Comparison of ENCODE assay signal across 23 cellular contexts in the genomic region with DNA sequence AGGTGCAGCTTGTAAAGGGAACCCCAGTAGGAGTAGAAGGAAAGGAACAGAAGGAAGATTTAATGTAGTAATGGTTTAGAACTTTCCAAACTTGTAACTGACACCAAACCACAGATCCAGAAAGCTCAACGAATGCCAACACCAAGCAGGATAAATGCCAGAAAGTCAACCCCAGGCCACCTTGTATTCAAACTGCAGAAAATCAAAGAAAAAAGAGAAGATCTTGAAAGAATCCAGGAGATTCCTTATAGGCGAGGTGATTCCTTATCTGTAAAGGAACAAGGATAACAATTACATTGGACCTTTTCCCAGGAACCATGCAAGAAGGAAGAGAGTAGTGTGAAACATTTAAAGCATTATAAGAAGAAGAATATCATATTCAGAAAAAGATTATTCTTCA.
"Had no signal": no experiment of that assay in that cellular context is flagged by ENCODE, and none has a peak within 500 bp of the region (broad histone marks: within the 10 kb centered on the region; RNA-seq: fewer than 3 reads in every experiment).

No MANE protein-coding gene starts in this region.

- H3K4me3 ChIP-seq: dorsolateral prefrontal cortex, heart right ventricle, left lung, mucosa of descending colon, sigmoid colon, tibial artery had no signal

- H3K9ac ChIP-seq: parathyroid adenoma had no signal

- H2AFZ ChIP-seq: parathyroid adenoma had no signal

- FAIRE-seq: islet of Langerhans had no signal

- H3K27ac ChIP-seq: dorsolateral prefrontal cortex, heart right ventricle, left lung, neutrophil, parathyroid adenoma, sigmoid colon, testis, tibial artery had no signal

- H3K27me3 ChIP-seq: dorsolateral prefrontal cortex, heart right ventricle, left lung, neutrophil, sigmoid colon, testis, tibial artery had no signal

- H3K4me1 ChIP-seq: heart right ventricle, left lung, parathyroid adenoma, sigmoid colon, tibial artery had no signal

- DNase-seq: effector CD4-positive, alpha-beta T cell; foreskin melanocyte; glutamatergic neuron; heart right ventricle; hippocampal formation; mesenchymal stem cell; naive B cell; stimulated activated CD4-positive, alpha-beta T cell treated with anti-CD3 and anti-CD28 coated beads, Interleukin-2, amount 100 ng/mL, for 24 hours; stimulated activated CD4-positive, alpha-beta T cell treated with anti-CD3 and anti-CD28 coated beads, Interleukin-4, amount 100 ng/mL, for 24 hours; stimulated activated naive CD8-positive, alpha-beta T cell treated with anti-CD3 and anti-CD28 coated beads, Interleukin-15, Interleukin-2, amounts not matched to agents 100 U/mL and 50 U/mL, for 24 hours; substantia nigra; testis had no signal

- H3K9me3 ChIP-seq: sigmoid colon, testis, tibial artery had no signal

- ATAC-seq: heart right ventricle; left cardiac atrium; left lung; mucosa of descending colon; natural killer cell treated with Interleukin-12 subunit alpha and Interleukin-12 subunit beta and Interleukin-15 and Interleukin-18, amount 100 ng/mL, for 72 hours; stimulated activated effector memory CD8-positive, alpha-beta T cell treated with anti-CD3 and anti-CD28 coated beads, Interleukin-12 subunit alpha, Interleukin-12 subunit beta, amount 100 ng/mL, for 72 hours; stimulated activated naive CD8-positive, alpha-beta T cell treated with anti-CD3 and anti-CD28 coated beads, Interleukin-15, Interleukin-2, amounts not matched to agents 100 U/mL and 50 U/mL, for 24 hours had no signal

- H3K79me2 ChIP-seq: parathyroid adenoma had no signal
